In the genomic region with DNA sequence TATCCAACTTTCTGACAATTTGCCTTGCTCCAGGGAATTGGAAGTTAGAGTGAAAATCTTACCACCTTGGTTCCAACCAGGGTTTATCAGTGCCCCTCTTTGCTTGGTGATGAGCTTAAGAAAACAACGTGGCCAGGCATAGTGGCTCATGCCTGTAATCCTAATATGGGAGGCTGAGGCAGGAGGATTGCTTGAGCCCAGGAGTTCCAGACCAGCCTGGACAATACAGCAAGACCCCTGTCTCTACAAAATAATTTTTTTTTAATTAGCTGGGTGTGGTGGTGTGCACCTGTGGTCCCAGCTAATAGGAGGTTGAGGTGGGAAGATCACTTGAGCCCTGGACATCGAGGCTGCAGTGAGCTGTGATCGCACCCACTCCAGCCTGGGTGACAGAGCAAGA, we compare ENCODE assay signal across 12 cellular contexts. TPM values are rescaled to one million over a fixed set of nuclear protein-coding genes. Genes with fewer than 3 reads are reported as not detected.
DNase-seq lines count a peak whose midpoint lies in the region; ATAC-seq, FAIRE-seq and TF ChIP-seq lines count a peak whose summit lies in the region.
"Had no signal": no experiment of that assay in that cellular context is flagged by ENCODE, and none has a peak within 500 bp of the region (broad histone marks: within the 10 kb centered on the region; RNA-seq: fewer than 3 reads in every experiment).

No MANE protein-coding gene starts in this region.

- dilution Hi-C loops in endothelial cell of umbilical vein (cut with MboI; ENCODE audit: extremely low pct_ligation_motif_present, low sequenced_read_pairs) = no loop called here

- no peak for DNase-seq in activated T-cell treated with anti-CD3 and anti-CD28 coated beads, Interleukin-2, amount 50 U/mL, for 72 hours
- DNase-seq in activated T-cell treated with anti-CD3 and anti-CD28 coated beads for 4 hours = no peak
- no peak for DNase-seq in OCI-LY7 (ENCODE audit: low spot score)
- no peak for DNase-seq in endothelial cell of umbilical vein (ENCODE audit: low read depth, low spot score)
- no peak for DNase-seq in substantia nigra (lab: John Stamatoyannopoulos, UW)
- no peak for DNase-seq in iPS-NIHi11 (ENCODE audit: low spot score)
- DNase-seq in prostate gland (ENCODE audit: low spot score) = no peak
- DNase-seq in activated CD8-positive, alpha-beta memory T cell treated with anti-CD3 and anti-CD28 coated beads, Interleukin-2, amount 50 U/mL, for 4 hours = no peak
- DNase-seq: IMR-90; NCI-H2107; stimulated activated naive CD4-positive, alpha-beta T cell treated with Interleukin-2 at 50 U/mL for 16 hours had no signal

- peak overlapping the region; percentile 56 for H3K4me3 ChIP-seq in OCI-LY7 (ENCODE audit: low read depth, low read length, poor library complexity, severe bottlenecking)
- no peak overlapping the region for H3K4me3 ChIP-seq in endothelial cell of umbilical vein (replicated peaks in 1 of 3; ENCODE audit: insufficient read depth in 1 of 3, low read depth in 1 of 3, low read length in 3 of 3)
- H3K4me3 ChIP-seq in prostate gland = no peak overlapping the region

- WGBS in prostate gland = 96% methylated on average over 3 of the region's 3 CpGs

- H3K27ac Mint-ChIP-seq in activated T-cell treated with anti-CD3 and anti-CD28 coated beads, Interleukin-2, amount 50 U/mL, for 72 hours = peak overlapping the region; percentile 68

- H3K9me2 ChIP-seq in OCI-LY7 (ENCODE audit: insufficient read depth, low read length) = no peaks in the 10 kb centered on the region

- TF ChIP-seq POLR2A in endothelial cell of umbilical vein (IDR thresholded peaks at IDR 0.05; ENCODE audit: low read depth, low read length) = no peak
- no peak for TF ChIP-seq POLR2A in prostate gland (IDR thresholded peaks at IDR 0.05)

- peaks cover 97% of the 10 kb centered on the region for H3K4me1 ChIP-seq in OCI-LY7 (ENCODE audit: insufficient read depth, low read length, poor library complexity, severe bottlenecking)
- H3K4me1 ChIP-seq in endothelial cell of umbilical vein (ENCODE audit: control insufficient read depth, extremely low read depth, insufficient read depth, low read length) = peaks cover 63% of the 10 kb centered on the region
- H3K4me1 ChIP-seq in prostate gland (replicated peaks) = no peaks in the 10 kb centered on the region

- CTCF ChIA-PET in OCI-LY7 (lab: Charles Lee; ENCODE audit: unreplicated experiment) = interaction anchor here (0.6 to 2.1 kb wide), 7 partner anchors 9 to 28 kb away, joined by 3 to 15 read pairs (median 4); partner anchors contain the start of gene SLC7A6
- CTCF ChIA-PET in endothelial cell of umbilical vein (lab: Charles Lee) = interaction anchor here (1.8 to 4.0 kb wide), 4 partner anchors 10 to 24 kb away, joined by 5 to 25 read pairs (median 12); partner anchors contain the start of gene SLC7A6

- ATAC-seq in activated T-cell treated with anti-CD3 and anti-CD28 coated beads, Interleukin-2, amount 50 U/mL, for 72 hours (replicated peaks in 1 of 2) = no peak

- POLR2A ChIA-PET in OCI-LY7 (lab: Charles Lee) (interaction anchor here (0.6 to 2.6 kb wide), 15 partner anchors 9 to 638 kb away, joined by 3 to 19 read pairs (median 5); partner anchors contain the start of genes PRMT7, SLC7A6 and SLC7A6OS), endothelial cell of umbilical vein (lab: Charles Lee) (interaction anchor here (0.7 kb wide), 1 partner anchor 544 kb away, joined by 5 read pairs; no protein-coding TSS in a partner anchor)

- intact Hi-C loops in OCI-LY7 (cut with micrococcal nuclease; ENCODE audit: unreplicated experiment) = loop anchor here (1.0 kb wide), 2 partner anchors 21 to 25 kb away; partner anchors contain the start of genes SLC7A6 and SLC7A6OS
- intact Hi-C loops in endothelial cell of umbilical vein (cut with micrococcal nuclease) = no loop called here
- intact Hi-C loops in prostate gland (cut with DNase I) = no loop called here

- H3K79me2 ChIP-seq in OCI-LY7 (ENCODE audit: insufficient read depth, low read depth, low read length) (peaks cover 43% of the 10 kb centered on the region), endothelial cell of umbilical vein (ENCODE audit: control insufficient read depth, insufficient read depth, low read length) (peaks cover 47% of the 10 kb centered on the region)

- H3K9me3 ChIP-seq in OCI-LY7 (ENCODE audit: low read length) (no peaks in the 10 kb centered on the region), endothelial cell of umbilical vein (replicated peaks; ENCODE audit: control insufficient read depth, insufficient read depth, low read length) (no peaks in the 10 kb centered on the region), prostate gland (no peaks in the 10 kb centered on the region)

- no peaks in the 10 kb centered on the region for H3K9me1 ChIP-seq in endothelial cell of umbilical vein (replicated peaks; ENCODE audit: control insufficient read depth, extremely low read depth, insufficient read depth, low read length)

- no peaks in the 10 kb centered on the region for H3K27me3 Mint-ChIP-seq in activated T-cell treated with anti-CD3 and anti-CD28 coated beads, Interleukin-2, amount 50 U/mL, for 72 hours (ENCODE audit: low read depth)

- BruUV-seq in OCI-LY7 (replicated peaks; lab: Mats Ljungman, UMichigan) = no TSS peak
- no TSS peak for BruUV-seq in endothelial cell of umbilical vein (replicated peaks; lab: Mats Ljungman, UMichigan)

- peak overlapping the region; percentile 97 for H3K27ac ChIP-seq in OCI-LY7 (ENCODE audit: low read depth, low read length, poor library complexity, severe bottlenecking)
- H3K27ac ChIP-seq in endothelial cell of umbilical vein (ENCODE audit: insufficient read depth, low read depth, low read length) = no peak overlapping the region
- peak overlapping the region; percentile 27 for H3K27ac ChIP-seq in substantia nigra (ENCODE audit: low read depth, low read length, poor library complexity, severe bottlenecking)
- no peak overlapping the region for H3K27ac ChIP-seq in prostate gland

- H2AFZ ChIP-seq in OCI-LY7 (ENCODE audit: low read length) = no peak overlapping the region
- no peak overlapping the region for H2AFZ ChIP-seq in endothelial cell of umbilical vein (ENCODE audit: low read depth, low read length)

- peak; percentile 21 for FAIRE-seq in endothelial cell of umbilical vein (lab: Jason Lieb, UNC)
- FAIRE-seq: H1 had no signal

- H3K27me3 ChIP-seq in endothelial cell of umbilical vein (ENCODE audit: control insufficient read depth in 2 of 2, insufficient read depth in 2 of 2, low read length in 2 of 2) (no peaks in the 10 kb centered on the region), prostate gland (replicated peaks; ENCODE audit: insufficient read depth) (no peaks in the 10 kb centered on the region)

- peaks cover 12 to 36% of the 10 kb centered on the region in 2 donors for H3K36me3 Mint-ChIP-seq in activated T-cell treated with anti-CD3 and anti-CD28 coated beads, Interleukin-2, amount 50 U/mL, for 72 hours (ENCODE audit: insufficient read depth in 2 of 2)

- H4K20me1 ChIP-seq in OCI-LY7 (ENCODE audit: insufficient read depth, low read length) (no peaks in the 10 kb centered on the region), endothelial cell of umbilical vein (replicated peaks; ENCODE audit: control insufficient read depth, extremely low read depth, insufficient read depth, low read length) (no peaks in the 10 kb centered on the region)

- peak overlapping the region; percentile 83 for H3K4me2 ChIP-seq in OCI-LY7 (ENCODE audit: low read length)
- H3K4me2 ChIP-seq in endothelial cell of umbilical vein (ENCODE audit: insufficient read depth, low read length) = no peak overlapping the region

- no peaks in the 10 kb centered on the region for H3K9me3 Mint-ChIP-seq in activated T-cell treated with anti-CD3 and anti-CD28 coated beads, Interleukin-2, amount 50 U/mL, for 72 hours

- no peak overlapping the region for H3K9ac ChIP-seq in endothelial cell of umbilical vein (replicated peaks; ENCODE audit: extremely low read depth, insufficient read depth, low read length)

- peaks cover 100% of the 10 kb centered on the region for H3K4me1 Mint-ChIP-seq in activated T-cell treated with anti-CD3 and anti-CD28 coated beads, Interleukin-2, amount 50 U/mL, for 72 hours (ENCODE audit: low read depth)

- peaks cover 66% of the 10 kb centered on the region for H3K36me3 ChIP-seq in OCI-LY7 (ENCODE audit: insufficient read depth, low read length)
- peaks cover 4% of the 10 kb centered on the region in 2 experiments for H3K36me3 ChIP-seq in endothelial cell of umbilical vein (ENCODE audit: control insufficient read depth in 2 of 2, extremely low read depth in 1 of 2, insufficient read depth in 2 of 2, low read length in 2 of 2)
- H3K36me3 ChIP-seq in prostate gland = peaks cover 0 to 2% of the 10 kb centered on the region in 2 donors

- peak overlapping the region; percentile 66 to 79 for H3K4me3 Mint-ChIP-seq in activated T-cell treated with anti-CD3 and anti-CD28 coated beads, Interleukin-2, amount 50 U/mL, for 72 hours

- TF ChIP-seq CTCF in OCI-LY7 (conservative IDR thresholded peaks at IDR 0.05; ENCODE audit: low read length) (no peak), endothelial cell of umbilical vein (IDR thresholded peaks at IDR 0.05; ENCODE audit: extremely low read depth in 1 of 2, insufficient read depth in 1 of 2, low read depth in 1 of 2, low read length in 2 of 2) (no peak), prostate gland (IDR thresholded peaks at IDR 0.05) (no peak)

RNA-seq across cellular contexts. Expression of gene SLC7A6, which starts 21.4 kb away (rescaled TPM):
- total RNA-seq in activated T-cell treated with anti-CD3 and anti-CD28 coated beads, Interleukin-2, amount 50 U/mL, for 72 hours = 100 to 1,000 TPM in 1 of 2 donors, 10 to 100 TPM in 1; 99.8 to 131 TPM
- total RNA-seq in OCI-LY7 (2014; rRNA removed; shearing (Covaris generic)) = 50.9 and 53.1 TPM in 2 replicates
- 79.5 and 98.8 TPM in 2 replicates for total RNA-seq in OCI-LY7 (2022)
- total RNA-seq in endothelial cell of umbilical vein = 68.0 and 68.7 TPM in 2 replicates
- polyA plus RNA-seq in endothelial cell of umbilical vein = 86.5 and 92.0 TPM in 2 replicates
- 29.2 and 31.1 TPM in 2 replicates for polyA plus RNA-seq in endothelial cell of umbilical vein (2011; cell fraction: cytosol; rRNA removed)
- polyA plus RNA-seq in endothelial cell of umbilical vein (2011; cell fraction: nucleus; rRNA removed) = 261 and 278 TPM in 2 replicates
- polyA plus RNA-seq in endothelial cell of umbilical vein (2012) = 42.1 and 42.7 TPM in 2 replicates
- polyA minus RNA-seq in endothelial cell of umbilical vein = 295 and 328 TPM in 2 replicates
- polyA minus RNA-seq in endothelial cell of umbilical vein (2011; cell fraction: cytosol; rRNA and poly(A)+ RNA removed) = 30.9 TPM
- 113 and 174 TPM in 2 replicates for polyA minus RNA-seq in endothelial cell of umbilical vein (2011; cell fraction: nucleus; rRNA and poly(A)+ RNA removed)
- 10 to 100 TPM; 12.8 to 30.5 TPM for total RNA-seq in prostate gland

RNA-seq across cellular contexts. Expression of gene SLC7A6OS, which starts 25.1 kb away (rescaled TPM):
- 10 to 100 TPM; 21.9 to 25.8 TPM for total RNA-seq in activated T-cell treated with anti-CD3 and anti-CD28 coated beads, Interleukin-2, amount 50 U/mL, for 72 hours
- total RNA-seq in OCI-LY7 (2014; rRNA removed; shearing (Covaris generic)) = 28.6 and 35.2 TPM in 2 replicates
- total RNA-seq in OCI-LY7 (2022) = 33.4 and 35.8 TPM in 2 replicates
- total RNA-seq in endothelial cell of umbilical vein = 22.0 and 22.9 TPM in 2 replicates
- 7.1 and 8.3 TPM in 2 replicates for polyA plus RNA-seq in endothelial cell of umbilical vein
- 7.5 and 7.8 TPM in 2 replicates for polyA plus RNA-seq in endothelial cell of umbilical vein (2011; cell fraction: cytosol; rRNA removed)
- 22.1 and 25.3 TPM in 2 replicates for polyA plus RNA-seq in endothelial cell of umbilical vein (2011; cell fraction: nucleus; rRNA removed)
- 11.1 and 13.5 TPM in 2 replicates for polyA plus RNA-seq in endothelial cell of umbilical vein (2012)
- polyA minus RNA-seq in endothelial cell of umbilical vein = 10.5 and 11.7 TPM in 2 replicates
- 8.7 TPM for polyA minus RNA-seq in endothelial cell of umbilical vein (2011; cell fraction: cytosol; rRNA and poly(A)+ RNA removed)
- 17.4 and 18.6 TPM in 2 replicates for polyA minus RNA-seq in endothelial cell of umbilical vein (2011; cell fraction: nucleus; rRNA and poly(A)+ RNA removed)
- total RNA-seq in prostate gland = 10 to 100 TPM in 1 of 2 donors, 1 to 10 TPM in 1; 10.0 to 23.6 TPM

RNA-seq across cellular contexts. Expression of gene PRMT7, which starts 25.1 kb away (rescaled TPM):
- total RNA-seq in activated T-cell treated with anti-CD3 and anti-CD28 coated beads, Interleukin-2, amount 50 U/mL, for 72 hours = 10 to 100 TPM; 71.2 to 75.9 TPM
- 75.3 and 85.1 TPM in 2 replicates for total RNA-seq in OCI-LY7 (2014; rRNA removed; shearing (Covaris generic))
- total RNA-seq in OCI-LY7 (2022) (80.4 and 85.5 TPM in 2 replicates), endothelial cell of umbilical vein (33.8 and 43.4 TPM in 2 replicates), prostate gland (10 to 100 TPM; 45.2 to 77.9 TPM)
- polyA plus RNA-seq in endothelial cell of umbilical vein = 54.6 and 57.9 TPM in 2 replicates
- polyA plus RNA-seq in endothelial cell of umbilical vein (2011; cell fraction: cytosol; rRNA removed) = 30.6 and 34.2 TPM in 2 replicates
- polyA plus RNA-seq in endothelial cell of umbilical vein (2011; cell fraction: nucleus; rRNA removed) = 255 and 271 TPM in 2 replicates
- polyA plus RNA-seq in endothelial cell of umbilical vein (2012) = 29.6 and 30.4 TPM in 2 replicates
- 52.7 and 66.7 TPM in 2 replicates for polyA minus RNA-seq in endothelial cell of umbilical vein
- polyA minus RNA-seq in endothelial cell of umbilical vein (2011; cell fraction: cytosol; rRNA and poly(A)+ RNA removed) = 44.1 TPM
- polyA minus RNA-seq in endothelial cell of umbilical vein (2011; cell fraction: nucleus; rRNA and poly(A)+ RNA removed) = 52.5 and 55.0 TPM in 2 replicates

RNA-seq across cellular contexts. Expression of gene PLA2G15, which starts 40.5 kb away (rescaled TPM):
- total RNA-seq in activated T-cell treated with anti-CD3 and anti-CD28 coated beads, Interleukin-2, amount 50 U/mL, for 72 hours = 1 to 10 TPM; 6.1 to 7.6 TPM
- total RNA-seq in OCI-LY7 (2014; rRNA removed; shearing (Covaris generic)) = 38.9 and 46.2 TPM in 2 replicates
- 27.5 and 36.8 TPM in 2 replicates for total RNA-seq in OCI-LY7 (2022)
- 24.0 and 24.3 TPM in 2 replicates for total RNA-seq in endothelial cell of umbilical vein
- polyA plus RNA-seq in endothelial cell of umbilical vein = 41.8 and 45.4 TPM in 2 replicates
- 21.1 and 23.7 TPM in 2 replicates for polyA plus RNA-seq in endothelial cell of umbilical vein (2011; cell fraction: cytosol; rRNA removed)
- 20.0 and 20.8 TPM in 2 replicates for polyA plus RNA-seq in endothelial cell of umbilical vein (2011; cell fraction: nucleus; rRNA removed)
- polyA plus RNA-seq in endothelial cell of umbilical vein (2012) = 25.3 and 38.2 TPM in 2 replicates
- 28.4 and 36.6 TPM in 2 replicates for polyA minus RNA-seq in endothelial cell of umbilical vein
- polyA minus RNA-seq in endothelial cell of umbilical vein (2011; cell fraction: cytosol; rRNA and poly(A)+ RNA removed) = 6.1 TPM
- 8.0 and 8.3 TPM in 2 replicates for polyA minus RNA-seq in endothelial cell of umbilical vein (2011; cell fraction: nucleus; rRNA and poly(A)+ RNA removed)
- total RNA-seq in prostate gland = 10 to 100 TPM; 15.7 to 39.5 TPM

RNA-seq across cellular contexts. Expression of gene ESRP2, which starts 49.8 kb away (rescaled TPM):
- under 1 TPM; 0.31 to 0.63 TPM for total RNA-seq in activated T-cell treated with anti-CD3 and anti-CD28 coated beads, Interleukin-2, amount 50 U/mL, for 72 hours
- total RNA-seq in OCI-LY7 (2014; rRNA removed; shearing (Covaris generic)) = 0.08 TPM in 1 of 2 replicates, not detected in the other
- total RNA-seq in OCI-LY7 (2022) (not detected in 2 replicates), endothelial cell of umbilical vein (0.66 and 0.99 TPM in 2 replicates), prostate gland (10 to 100 TPM; 24.5 to 48.1 TPM)
- 0.57 and 0.70 TPM in 2 replicates for polyA plus RNA-seq in endothelial cell of umbilical vein
- polyA plus RNA-seq in endothelial cell of umbilical vein (2011; cell fraction: cytosol; rRNA removed) = 0.32 and 0.34 TPM in 2 replicates
- polyA plus RNA-seq in endothelial cell of umbilical vein (2011; cell fraction: nucleus; rRNA removed) = 1.5 and 3.2 TPM in 2 replicates
- 0.44 and 0.80 TPM in 2 replicates for polyA plus RNA-seq in endothelial cell of umbilical vein (2012)
- 0.87 and 1.9 TPM in 2 replicates for polyA minus RNA-seq in endothelial cell of umbilical vein
- 27.9 TPM for polyA minus RNA-seq in endothelial cell of umbilical vein (2011; cell fraction: cytosol; rRNA and poly(A)+ RNA removed)
- polyA minus RNA-seq in endothelial cell of umbilical vein (2011; cell fraction: nucleus; rRNA and poly(A)+ RNA removed) = 0.29 TPM in 1 of 2 replicates, not detected in the other
- total RNA-seq: IMR-90 had no signal

Comparison
In these comparisons a context has a peak if more than half of its experiments do, and no peak if none do; other contexts are left out.
1. H3K27ac ChIP-seq: peak in OCI-LY7 (single experiment) and substantia nigra (single experiment); none in endothelial cell of umbilical vein (single experiment) and prostate gland (0 of 2).